20 cellular contexts compared by ENCODE assay signal in the genomic region with DNA sequence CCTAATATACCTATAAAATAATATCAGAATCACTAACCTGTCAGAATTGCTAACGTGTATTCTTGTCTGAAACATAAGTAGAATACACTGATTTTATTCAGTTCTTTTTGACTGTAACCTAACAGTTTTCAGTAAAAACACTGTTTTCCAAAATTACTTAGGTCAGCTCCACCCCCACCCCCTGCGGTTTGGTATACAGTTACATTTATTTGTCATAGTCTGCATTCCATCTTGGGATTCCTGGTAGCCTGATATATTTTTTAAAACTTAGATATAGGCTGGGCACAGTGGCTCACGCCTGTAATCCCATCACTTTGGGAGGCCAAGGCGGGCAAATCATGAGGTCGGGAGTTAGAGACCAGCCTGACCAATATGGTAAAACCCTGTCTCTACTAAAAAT. TPM values are rescaled to one million over a fixed set of nuclear protein-coding genes. Genes with fewer than 3 reads are reported as not detected.
A peak's percentile ranks its signal among the peaks of the same experiment; 100 is the strongest.
DNase-seq lines count a peak whose midpoint lies in the region; ATAC-seq, FAIRE-seq and TF ChIP-seq lines count a peak whose summit lies in the region.
"Had no signal": no experiment of that assay in that cellular context is flagged by ENCODE, and none has a peak within 500 bp of the region (broad histone marks: within the 10 kb centered on the region; RNA-seq: fewer than 3 reads in every experiment).

No MANE protein-coding gene starts in this region.

- no peaks in the 10 kb centered on the region for H3K36me3 ChIP-seq in Peyer's patch
- H3K36me3 ChIP-seq in small intestine (ENCODE audit: control insufficient read depth in 2 of 2, insufficient read depth in 2 of 2, low read length in 2 of 2), result no peaks in the 10 kb centered on the region

- in situ Hi-C loops in astrocyte of the spinal cord (cut with HindIII; ENCODE audit: low sequenced_read_pairs), result no loop called here

- H3K4me1 Mint-ChIP-seq in osteocyte (ENCODE audit: unreplicated experiment) (peaks cover 50% of the 10 kb centered on the region), glutamatergic neuron (ENCODE audit: low read depth, unreplicated experiment) (no peaks in the 10 kb centered on the region)
- H3K4me1 Mint-ChIP-seq: CD4-positive, CD25-positive, alpha-beta regulatory T cell; IgD-negative memory B cell had no signal

- no peak for TF ChIP-seq RAD21 in Ishikawa (IDR thresholded peaks at IDR 0.05; ENCODE audit: low read depth)

- H3K27me3 Mint-ChIP-seq in osteocyte (ENCODE audit: unreplicated experiment) (peaks cover 2% of the 10 kb centered on the region), glutamatergic neuron (ENCODE audit: unreplicated experiment) (no peaks in the 10 kb centered on the region)

- H3K27me3 ChIP-seq in Peyer's patch (no peaks in the 10 kb centered on the region), small intestine (ENCODE audit: control insufficient read depth in 2 of 2, insufficient read depth in 2 of 2, low read length in 2 of 2) (peaks cover 0 to 3% of the 10 kb centered on the region in 2 donors)

- H3K27ac Mint-ChIP-seq in osteocyte (ENCODE audit: unreplicated experiment), result peak overlapping the region; percentile 64
- H3K27ac Mint-ChIP-seq in glutamatergic neuron (ENCODE audit: unreplicated experiment), result no peak overlapping the region
- H3K27ac Mint-ChIP-seq: CD4-positive, CD25-positive, alpha-beta regulatory T cell; H9; HFFc6; IgD-negative memory B cell had no signal

- WGBS in small intestine, 3 donors, result 81 to 96% (median 94%) methylated on average over 5 of the region's 5 CpGs

- ATAC-seq in HG02884 (IDR thresholded peaks at IDR 0.05; ENCODE audit: unreplicated experiment), result no peak

- H3K4me3 ChIP-seq in astrocyte of the spinal cord (ENCODE audit: low read depth, low read length) (no peak overlapping the region), Peyer's patch (no peak overlapping the region), small intestine (ENCODE audit: low read depth in 1 of 2, low read length in 2 of 2) (no peak overlapping the region)

- no peaks in the 10 kb centered on the region for H3K9me3 ChIP-seq in Peyer's patch
- no peaks in the 10 kb centered on the region for H3K9me3 ChIP-seq in small intestine (ENCODE audit: control insufficient read depth, low read depth)

- H3K4me3 Mint-ChIP-seq in osteocyte (ENCODE audit: unreplicated experiment), result no peak overlapping the region
- no peak overlapping the region for H3K4me3 Mint-ChIP-seq in glutamatergic neuron (ENCODE audit: unreplicated experiment)
- H3K4me3 Mint-ChIP-seq: CD4-positive, CD25-positive, alpha-beta regulatory T cell; H9; HFFc6; IgD-negative memory B cell had no signal

- H3K36me3 Mint-ChIP-seq in osteocyte (ENCODE audit: unreplicated experiment), result no peaks in the 10 kb centered on the region
- no peaks in the 10 kb centered on the region for H3K36me3 Mint-ChIP-seq in glutamatergic neuron (ENCODE audit: unreplicated experiment)
- H3K36me3 Mint-ChIP-seq: CD4-positive, CD25-positive, alpha-beta regulatory T cell; IgD-negative memory B cell had no signal

- H3K9me3 Mint-ChIP-seq in osteocyte (ENCODE audit: unreplicated experiment) (no peaks in the 10 kb centered on the region), glutamatergic neuron (ENCODE audit: unreplicated experiment) (peaks cover 2% of the 10 kb centered on the region)
- H3K9me3 Mint-ChIP-seq: H9, HFFc6 had no signal

- no peak overlapping the region for H3K27ac ChIP-seq in Peyer's patch
- no peak overlapping the region for H3K27ac ChIP-seq in small intestine (ENCODE audit: low read depth in 1 of 2, low read length in 1 of 2)

- no peaks in the 10 kb centered on the region for H3K4me1 ChIP-seq in Peyer's patch
- no peaks in the 10 kb centered on the region for H3K4me1 ChIP-seq in small intestine (ENCODE audit: control insufficient read depth in 2 of 2, insufficient read depth in 1 of 2, low read depth in 1 of 2, low read length in 1 of 2)

- no peak for TF ChIP-seq CTCF in astrocyte of the spinal cord (IDR thresholded peaks at IDR 0.05; ENCODE audit: low read depth, low read length)
- no peak for TF ChIP-seq CTCF in osteocyte (IDR thresholded peaks at IDR 0.05)
- TF ChIP-seq CTCF in glutamatergic neuron (IDR thresholded peaks at IDR 0.05; ENCODE audit: partially characterized antibody, unreplicated experiment), result no peak
- no peak for TF ChIP-seq CTCF in Peyer's patch (IDR thresholded peaks at IDR 0.05)

- TF ChIP-seq EP300 in Ishikawa (IDR thresholded peaks at IDR 0.05; ENCODE audit: borderline replicate concordance), result no peak

- FAIRE-seq in small intestine (lab: Jason Lieb, UNC), result no peak
- FAIRE-seq: GM12891, RCC 7860 had no signal

- no peak for TF ChIP-seq POLR2A in Peyer's patch (IDR thresholded peaks at IDR 0.05)

- DNase-seq in EH (ENCODE audit: low read depth), result peak; percentile 16
- peak; percentile 29 for DNase-seq in astrocyte of the spinal cord (ENCODE audit: low read depth, low spot score)
- DNase-seq in osteocyte (ENCODE audit: extremely low spot score, unreplicated experiment), result no peak
- DNase-seq in glutamatergic neuron, result no peak
- no peak for DNase-seq in Peyer's patch
- no peak for DNase-seq in small intestine
- DNase-seq: CD4-positive, CD25-positive, alpha-beta regulatory T cell; H9; HFFc6; Karpas-422; NCI-H1092; NCI-H1436; NCI-H187 treated with DMSO at 0.1 percent for 48 hours; NCI-H748 treated with DMSO at 0.1 percent for 48 hours; Right ventricle myocardium superior had no signal

TF ChIP-seq in Ishikawa, 13 proteins besides CTCF, POLR2A, EP300 and RAD21:
- TF ChIP-seq TEAD4 (IDR thresholded peaks at IDR 0.05) (peak; percentile 50; the same call in 1 of the 2 replicates), MAX (IDR thresholded peaks at IDR 0.05) (no peak), TCF12 (IDR thresholded peaks at IDR 0.05; ENCODE audit: low read depth) (no peak), TAF1 (IDR thresholded peaks at IDR 0.05; ENCODE audit: low read depth) (no peak), ZBTB7A (IDR thresholded peaks at IDR 0.05; ENCODE audit: low read depth) (no peak)
- TF ChIP-seq, protein P1, sequence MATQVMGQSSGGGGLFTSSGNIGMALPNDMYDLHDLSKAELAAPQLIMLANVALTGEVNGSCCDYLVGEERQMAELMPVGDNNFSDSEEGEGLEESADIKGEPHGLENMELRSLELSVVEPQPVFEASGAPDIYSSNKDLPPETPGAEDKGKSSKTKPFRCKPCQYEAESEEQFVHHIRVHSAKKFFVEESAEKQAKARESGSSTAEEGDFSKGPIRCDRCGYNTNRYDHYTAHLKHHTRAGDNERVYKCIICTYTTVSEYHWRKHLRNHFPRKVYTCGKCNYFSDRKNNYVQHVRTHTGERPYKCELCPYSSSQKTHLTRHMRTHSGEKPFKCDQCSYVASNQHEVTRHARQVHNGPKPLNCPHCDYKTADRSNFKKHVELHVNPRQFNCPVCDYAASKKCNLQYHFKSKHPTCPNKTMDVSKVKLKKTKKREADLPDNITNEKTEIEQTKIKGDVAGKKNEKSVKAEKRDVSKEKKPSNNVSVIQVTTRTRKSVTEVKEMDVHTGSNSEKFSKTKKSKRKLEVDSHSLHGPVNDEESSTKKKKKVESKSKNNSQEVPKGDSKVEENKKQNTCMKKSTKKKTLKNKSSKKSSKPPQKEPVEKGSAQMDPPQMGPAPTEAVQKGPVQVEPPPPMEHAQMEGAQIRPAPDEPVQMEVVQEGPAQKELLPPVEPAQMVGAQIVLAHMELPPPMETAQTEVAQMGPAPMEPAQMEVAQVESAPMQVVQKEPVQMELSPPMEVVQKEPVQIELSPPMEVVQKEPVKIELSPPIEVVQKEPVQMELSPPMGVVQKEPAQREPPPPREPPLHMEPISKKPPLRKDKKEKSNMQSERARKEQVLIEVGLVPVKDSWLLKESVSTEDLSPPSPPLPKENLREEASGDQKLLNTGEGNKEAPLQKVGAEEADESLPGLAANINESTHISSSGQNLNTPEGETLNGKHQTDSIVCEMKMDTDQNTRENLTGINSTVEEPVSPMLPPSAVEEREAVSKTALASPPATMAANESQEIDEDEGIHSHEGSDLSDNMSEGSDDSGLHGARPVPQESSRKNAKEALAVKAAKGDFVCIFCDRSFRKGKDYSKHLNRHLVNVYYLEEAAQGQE (IDR thresholded peaks at IDR 0.05; ENCODE audit: low read depth), result no peak

RNA-seq across cellular contexts. Expression of gene ABCD3, which starts 19.8 kb away (rescaled TPM):
- total RNA-seq in osteocyte, result 38.8 and 39.0 TPM in 2 replicates
- total RNA-seq in glutamatergic neuron (ENCODE audit: unreplicated experiment), result 26.0 TPM
- total RNA-seq in Peyer's patch, result 10 to 100 TPM; 22.3 to 66.6 (median 57.0) TPM
- polyA plus RNA-seq in small intestine, result 10 to 100 TPM; 31.3 to 58.6 (median 35.7) TPM

Comparison
In these comparisons a context has a peak if more than half of its experiments do, and no peak if none do; other contexts are left out.
1. DNase-seq: peak in EH (single experiment) and astrocyte of the spinal cord (single experiment); none in osteocyte (single experiment), glutamatergic neuron (single experiment), Peyer's patch (0 of 3) and small intestine (single experiment).